In the genomic region with DNA sequence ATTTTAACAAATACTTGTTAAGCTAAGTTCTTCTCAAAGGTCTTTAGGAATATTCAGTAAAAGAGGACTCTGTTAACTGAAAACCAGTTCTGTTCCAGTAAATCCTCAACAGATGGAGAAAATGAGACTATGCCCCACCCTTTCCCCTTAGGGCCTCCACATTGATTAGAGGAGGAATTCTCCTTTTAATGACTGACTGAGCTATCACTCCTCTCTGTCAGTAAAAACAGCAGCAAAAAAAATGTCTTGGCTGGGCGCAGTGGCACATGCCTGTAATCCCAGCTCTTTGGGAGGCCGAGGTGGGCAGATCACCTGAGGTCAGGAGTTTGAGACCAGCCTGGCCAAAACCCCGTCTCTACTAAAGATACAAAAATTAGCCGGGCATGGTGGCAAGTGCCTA, we compare ENCODE assay signal across 22 cellular contexts. TPM values are rescaled to one million over a fixed set of nuclear protein-coding genes. Genes with fewer than 3 reads are reported as not detected.
DNase-seq lines count a peak whose midpoint lies in the region; ATAC-seq and TF ChIP-seq lines count a peak whose summit lies in the region.
"Had no signal": no experiment of that assay in that cellular context is flagged by ENCODE, and none has a peak within 500 bp of the region (broad histone marks: within the 10 kb centered on the region; RNA-seq: fewer than 3 reads in every experiment).

No MANE protein-coding gene starts in this region.

- no peak overlapping the region for H3K9ac ChIP-seq in trophoblast cell (ENCODE audit: low read length)
- H3K9ac ChIP-seq: BLaER1 had no signal

- CTCF ChIA-PET in WTC11 (lab: Charles Lee): interaction anchor here (1.7 to 6.6 kb wide), 5 partner anchors 9 to 256 kb away, joined by 8 to 99 read pairs (median 11); no protein-coding TSS in a partner anchor

- no peak overlapping the region for H3K14ac ChIP-seq in trophoblast cell (ENCODE audit: low read length)

- peaks cover 46% of the 10 kb centered on the region for H3K4me1 Mint-ChIP-seq in WTC11

- TF ChIP-seq CTCF in WTC11 (IDR thresholded peaks at IDR 0.05): no peak
- no peak for TF ChIP-seq CTCF in lower leg skin (IDR thresholded peaks at IDR 0.05)

- H3K23ac ChIP-seq in trophoblast cell (ENCODE audit: low read length): no peak overlapping the region

- H4K8ac ChIP-seq in trophoblast cell (ENCODE audit: low read depth, low read length): no peak overlapping the region

- H3K4ac ChIP-seq in trophoblast cell (ENCODE audit: low read depth, low read length): no peak overlapping the region

- no peak overlapping the region for H2AK5ac ChIP-seq in trophoblast cell (ENCODE audit: low read length)

- peak overlapping the region; percentile 83 for H2BK5ac ChIP-seq in trophoblast cell (ENCODE audit: low read depth, low read length, poor library complexity)

- peak overlapping the region; percentile 80 for H4K91ac ChIP-seq in trophoblast cell (ENCODE audit: low read depth, low read length)

- H2BK12ac ChIP-seq in trophoblast cell (ENCODE audit: low read length): no peak overlapping the region

- intact Hi-C loops in lower leg skin (cut with DNase I; ENCODE audit: low total_unique reads): no loop called here

- no peaks in the 10 kb centered on the region for H3K27me3 ChIP-seq in trophoblast cell (ENCODE audit: insufficient read depth, low read length)
- H3K27me3 ChIP-seq: BLaER1 had no signal

- H3K4me1 ChIP-seq in trophoblast cell (ENCODE audit: control insufficient read depth in 1 of 2, insufficient read depth in 2 of 2, low read length in 2 of 2): peaks cover 14 to 25% of the 10 kb centered on the region in 2 experiments
- H3K4me1 ChIP-seq: BLaER1, HAP-1 had no signal

- peaks cover 27% of the 10 kb centered on the region for H3K79me1 ChIP-seq in trophoblast cell (ENCODE audit: low read length)

- H2BK120ac ChIP-seq in trophoblast cell (ENCODE audit: insufficient read depth, low read length, poor library complexity): peak overlapping the region; percentile 89

- no peak for TF ChIP-seq POLR2A in lower leg skin (IDR thresholded peaks at IDR 0.05)

- POLR2A ChIA-PET in WTC11 (lab: Charles Lee): no interaction called here

- peaks cover 2% of the 10 kb centered on the region for H3K79me2 ChIP-seq in trophoblast cell (ENCODE audit: control insufficient read depth, insufficient read depth, low read length, poor library complexity)

- no peaks in the 10 kb centered on the region for H3K9me3 Mint-ChIP-seq in WTC11
- H3K9me3 Mint-ChIP-seq: CD8-positive, alpha-beta T cell had no signal

- peaks cover 1% of the 10 kb centered on the region for H3K9me3 ChIP-seq in trophoblast cell (ENCODE audit: insufficient read depth, low read depth, low read length)
- H3K9me3 ChIP-seq: BLaER1, HAP-1 had no signal

- no peak for ATAC-seq in WTC11
- ATAC-seq in HG03095 (IDR thresholded peaks at IDR 0.05; ENCODE audit: unreplicated experiment): no peak
- ATAC-seq: CD8-positive, alpha-beta T cell had no signal

- peak overlapping the region; percentile 72 for H3K27ac ChIP-seq in trophoblast cell (ENCODE audit: low read depth, low read length)
- H3K27ac ChIP-seq: BLaER1, HL-60 had no signal

- DNase-seq in ELF-1 (ENCODE audit: low read depth, low spot score) (peak; percentile 76), WTC11 (ENCODE audit: low spot score) (no peak), islet precursor cell (peak; percentile 66), trophoblast cell (peak in 1 of 2 donors; percentile 45), lower leg skin (ENCODE audit: low spot score in 2 of 2) (no peak), H4 (ENCODE audit: low spot score) (no peak)
- no peak for DNase-seq in effector CD8-positive, alpha-beta T cell (lab: John Stamatoyannopoulos, UW)
- DNase-seq: 8988T; CD8-positive, alpha-beta T cell; DMS 273 treated with DMSO at 0.1 percent for 48 hours; DMS53; DND-41; EL; GOT3; KG1 had no signal

- H3K4me2 ChIP-seq in trophoblast cell (ENCODE audit: low read length): no peak overlapping the region
- H3K4me2 ChIP-seq: BLaER1 had no signal

- WGBS in trophoblast cell (ENCODE audit: extremely low coverage, insufficient coverage, insufficient read length): no CpG with 5 or more reads among the region's 4 CpGs
- 30 to 45% methylated on average over 4 of the region's 4 CpGs for WGBS in lower leg skin, 2 donors

- no peak overlapping the region for H4K12ac ChIP-seq in trophoblast cell (ENCODE audit: low read depth, low read length)

- peak overlapping the region; percentile 92 for H3K27ac Mint-ChIP-seq in WTC11
- H3K27ac Mint-ChIP-seq: CD8-positive, alpha-beta T cell had no signal

- H3K36me3 ChIP-seq in trophoblast cell (ENCODE audit: control insufficient read depth in 1 of 2, insufficient read depth in 2 of 2, low read length in 2 of 2): no peaks in the 10 kb centered on the region
- H3K36me3 ChIP-seq: BLaER1, HAP-1 had no signal

- H3K18ac ChIP-seq in trophoblast cell (ENCODE audit: low read length): no peak overlapping the region

- no peaks in the 10 kb centered on the region for H3K27me3 Mint-ChIP-seq in WTC11 (ENCODE audit: low read depth)

- H3K36me3 Mint-ChIP-seq in WTC11: no peaks in the 10 kb centered on the region
- H3K36me3 Mint-ChIP-seq: CD8-positive, alpha-beta T cell had no signal

- no peak overlapping the region for H3K4me3 ChIP-seq in trophoblast cell (ENCODE audit: low read depth, low read length)
- H3K4me3 ChIP-seq in lower leg skin (ENCODE audit: low read depth, poor library complexity, severe bottlenecking): no peak overlapping the region
- H3K4me3 ChIP-seq: BLaER1, HAP-1 had no signal

- no peak overlapping the region for H3K4me3 Mint-ChIP-seq in WTC11
- H3K4me3 Mint-ChIP-seq: CD8-positive, alpha-beta T cell had no signal

- H2AFZ ChIP-seq in trophoblast cell (ENCODE audit: insufficient read depth, low read length, poor library complexity): no peak overlapping the region

TF ChIP-seq in WTC11, 78 proteins besides CTCF, POLR2A, EP300 and RAD21 (continues in another document):
- TF ChIP-seq ZNF671 (CRISPR knock-in tag; IDR thresholded peaks at IDR 0.05): no peak
- TF ChIP-seq ATF6 (CRISPR knock-in tag; IDR thresholded peaks at IDR 0.05): no peak
- TF ChIP-seq, protein P1, sequence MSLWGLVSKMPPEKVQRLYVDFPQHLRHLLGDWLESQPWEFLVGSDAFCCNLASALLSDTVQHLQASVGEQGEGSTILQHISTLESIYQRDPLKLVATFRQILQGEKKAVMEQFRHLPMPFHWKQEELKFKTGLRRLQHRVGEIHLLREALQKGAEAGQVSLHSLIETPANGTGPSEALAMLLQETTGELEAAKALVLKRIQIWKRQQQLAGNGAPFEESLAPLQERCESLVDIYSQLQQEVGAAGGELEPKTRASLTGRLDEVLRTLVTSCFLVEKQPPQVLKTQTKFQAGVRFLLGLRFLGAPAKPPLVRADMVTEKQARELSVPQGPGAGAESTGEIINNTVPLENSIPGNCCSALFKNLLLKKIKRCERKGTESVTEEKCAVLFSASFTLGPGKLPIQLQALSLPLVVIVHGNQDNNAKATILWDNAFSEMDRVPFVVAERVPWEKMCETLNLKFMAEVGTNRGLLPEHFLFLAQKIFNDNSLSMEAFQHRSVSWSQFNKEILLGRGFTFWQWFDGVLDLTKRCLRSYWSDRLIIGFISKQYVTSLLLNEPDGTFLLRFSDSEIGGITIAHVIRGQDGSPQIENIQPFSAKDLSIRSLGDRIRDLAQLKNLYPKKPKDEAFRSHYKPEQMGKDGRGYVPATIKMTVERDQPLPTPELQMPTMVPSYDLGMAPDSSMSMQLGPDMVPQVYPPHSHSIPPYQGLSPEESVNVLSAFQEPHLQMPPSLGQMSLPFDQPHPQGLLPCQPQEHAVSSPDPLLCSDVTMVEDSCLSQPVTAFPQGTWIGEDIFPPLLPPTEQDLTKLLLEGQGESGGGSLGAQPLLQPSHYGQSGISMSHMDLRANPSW (CRISPR knock-in tag; conservative IDR thresholded peaks at IDR 0.05; ENCODE audit: low read depth): no peak
- no peak for TF ChIP-seq E2F5 (CRISPR knock-in tag; IDR thresholded peaks at IDR 0.05)

RNA-seq across cellular contexts. Expression of gene NLRP12, which starts 50.1 kb away (rescaled TPM):
- total RNA-seq in WTC11 (2021) (4.7 to 5.6 TPM (median 4.9 TPM) in 3 replicates), lower leg skin (under 1 TPM in 2 of 4 donors, not detected in 2; 0.04 to 0.23 TPM)
- polyA plus RNA-seq in trophoblast cell (2013): 0.26 and 0.29 TPM in 2 replicates
- total RNA-seq in H4 (2014; rRNA removed; shearing (Covaris generic)): 0.31 and 0.37 TPM in 2 replicates
- total RNA-seq: A673; CD8-positive, alpha-beta T cell; HT1080 had no signal
- polyA plus RNA-seq: AG04450 had no signal

Comparison
In these comparisons a context has a peak if more than half of its experiments do, and no peak if none do; other contexts are left out.
1. DNase-seq: peak in ELF-1 (single experiment) and islet precursor cell (single experiment); none in WTC11 (single experiment), lower leg skin (0 of 2), H4 (single experiment) and effector CD8-positive, alpha-beta T cell (single experiment).